ENCODE assay signal across 27 cellular contexts in the genomic region with DNA sequence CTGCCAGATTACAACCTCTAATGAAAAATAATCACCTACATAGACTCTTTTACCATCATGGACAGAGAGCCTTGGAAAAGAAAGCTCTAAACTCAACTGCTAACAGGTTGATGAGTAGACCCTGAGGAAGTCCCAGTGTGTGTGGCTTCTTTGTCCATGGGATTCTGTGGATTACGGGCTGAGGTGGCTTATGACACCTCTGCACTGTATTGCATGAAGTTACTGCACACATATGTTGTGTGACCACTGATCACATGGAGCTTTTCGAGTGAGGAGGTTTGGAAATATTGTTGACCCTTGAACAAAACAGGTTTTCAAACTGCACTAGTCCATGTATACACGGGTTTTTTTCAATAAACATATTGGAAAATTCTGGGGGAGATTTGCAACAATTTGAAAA.
"Had no signal": no experiment of that assay in that cellular context is flagged by ENCODE, and none has a peak within 500 bp of the region (broad histone marks: within the 10 kb centered on the region; RNA-seq: fewer than 3 reads in every experiment).

No MANE protein-coding gene starts in this region.

- H3K4me3 ChIP-seq: ascending aorta, breast epithelium, cardiac muscle cell, colonic mucosa had no signal

- H3K27ac Mint-ChIP-seq: activated CD4-positive, alpha-beta memory T cell treated with anti-CD3 and anti-CD28 coated beads, Interleukin-2, amount 10 ng/mL, durations not matched to agents 7 days and 5 days; activated CD4-positive, alpha-beta T cell treated with anti-CD3 and anti-CD28 coated beads, Interleukin-2, amount 10 ng/mL, durations not matched to agents 7 days and 5 days; activated naive CD4-positive, alpha-beta T cell treated with anti-CD3 and anti-CD28 coated beads, Interleukin-2, amount 10 ng/mL, durations not matched to agents 7 days and 5 days; activated naive CD4-positive, alpha-beta T cell treated with anti-CD3 and anti-CD28 coated beads, Interleukin-2, amount 50 U/mL, for 72 hours; activated naive CD8-positive, alpha-beta T cell treated with anti-CD3 and anti-CD28 coated beads, Interleukin-2, amount 10 ng/mL, durations not matched to agents 7 days and 5 days; activated T-cell treated with anti-CD3 and anti-CD28 coated beads, Interleukin-2, amount 50 U/mL, for 24 hours; activated T-cell treated with anti-CD3 and anti-CD28 coated beads, Interleukin-2, amount 50 U/mL, for 72 hours; brain; endodermal cell had no signal

- H3K9me3 ChIP-seq: ascending aorta, breast epithelium, colonic mucosa had no signal

- H3K36me3 ChIP-seq: ascending aorta, breast epithelium, colonic mucosa had no signal

- H3K4me3 Mint-ChIP-seq: activated CD4-positive, alpha-beta memory T cell treated with anti-CD3 and anti-CD28 coated beads, Interleukin-2, amount 10 ng/mL, durations not matched to agents 7 days and 5 days; activated CD4-positive, alpha-beta T cell treated with anti-CD3 and anti-CD28 coated beads, Interleukin-2, amount 10 ng/mL, durations not matched to agents 7 days and 5 days; activated naive CD4-positive, alpha-beta T cell treated with anti-CD3 and anti-CD28 coated beads, Interleukin-2, amount 10 ng/mL, durations not matched to agents 7 days and 5 days; activated naive CD8-positive, alpha-beta T cell treated with anti-CD3 and anti-CD28 coated beads, Interleukin-2, amount 10 ng/mL, durations not matched to agents 7 days and 5 days; activated T-cell treated with anti-CD3 and anti-CD28 coated beads, Interleukin-2, amount 50 U/mL, for 24 hours; activated T-cell treated with anti-CD3 and anti-CD28 coated beads, Interleukin-2, amount 50 U/mL, for 72 hours; brain; endodermal cell had no signal

- H3K4me1 ChIP-seq: colonic mucosa had no signal

- DNase-seq: activated CD4-positive, alpha-beta memory T cell treated with anti-CD3 and anti-CD28 coated beads, Interleukin-2, amount 10 ng/mL, durations not matched to agents 7 days and 5 days; activated CD4-positive, alpha-beta T cell treated with anti-CD3 and anti-CD28 coated beads for 1 hour; activated CD4-positive, alpha-beta T cell treated with anti-CD3 and anti-CD28 coated beads for 4 hours; activated CD4-positive, alpha-beta T cell treated with anti-CD3 and anti-CD28 coated beads, Interleukin-2, amount 10 ng/mL, durations not matched to agents 7 days and 5 days; activated CD4-positive, alpha-beta T cell treated with anti-CD3 and anti-CD28 coated beads, Interleukin-2, amount 50 U/mL, for 4 hours; activated CD8-positive, alpha-beta memory T cell treated with anti-CD3 and anti-CD28 coated beads, Interleukin-2, amount 50 U/mL, for 48 hours; activated gamma-delta T cell; activated naive CD4-positive, alpha-beta T cell; activated naive CD4-positive, alpha-beta T cell treated with anti-CD3 and anti-CD28 coated beads, Interleukin-2, amount 10 ng/mL, durations not matched to agents 7 days and 5 days; activated naive CD8-positive, alpha-beta T cell treated with anti-CD3 and anti-CD28 coated beads, Interleukin-2, amount 10 ng/mL, durations not matched to agents 7 days and 5 days; activated T-cell treated with anti-CD3 and anti-CD28 coated beads for 4 hours; activated T-cell treated with anti-CD3 and anti-CD28 coated beads, Interleukin-2, amount 50 U/mL, for 24 hours; activated T-cell treated with anti-CD3 and anti-CD28 coated beads, Interleukin-2, amount 50 U/mL, for 72 hours; central memory CD4-positive, alpha-beta T cell; cerebellar nuclear complex; colonic mucosa; effector CD8-positive, alpha-beta T cell; endodermal cell; foreskin fibroblast; head of caudate nucleus; T-helper 2 cell had no signal

- H3K27me3 Mint-ChIP-seq: activated CD4-positive, alpha-beta memory T cell treated with anti-CD3 and anti-CD28 coated beads, Interleukin-2, amount 10 ng/mL, durations not matched to agents 7 days and 5 days; activated CD4-positive, alpha-beta T cell treated with anti-CD3 and anti-CD28 coated beads, Interleukin-2, amount 10 ng/mL, durations not matched to agents 7 days and 5 days; activated naive CD4-positive, alpha-beta T cell treated with anti-CD3 and anti-CD28 coated beads, Interleukin-2, amount 10 ng/mL, durations not matched to agents 7 days and 5 days; activated naive CD8-positive, alpha-beta T cell treated with anti-CD3 and anti-CD28 coated beads, Interleukin-2, amount 10 ng/mL, durations not matched to agents 7 days and 5 days; activated T-cell treated with anti-CD3 and anti-CD28 coated beads, Interleukin-2, amount 50 U/mL, for 24 hours; brain had no signal

- H3K27ac ChIP-seq: ascending aorta, breast epithelium, cardiac muscle cell, colonic mucosa had no signal

- H3K4me1 Mint-ChIP-seq: activated CD4-positive, alpha-beta memory T cell treated with anti-CD3 and anti-CD28 coated beads, Interleukin-2, amount 10 ng/mL, durations not matched to agents 7 days and 5 days; activated CD4-positive, alpha-beta T cell treated with anti-CD3 and anti-CD28 coated beads, Interleukin-2, amount 10 ng/mL, durations not matched to agents 7 days and 5 days; activated naive CD4-positive, alpha-beta T cell treated with anti-CD3 and anti-CD28 coated beads, Interleukin-2, amount 10 ng/mL, durations not matched to agents 7 days and 5 days; activated naive CD8-positive, alpha-beta T cell treated with anti-CD3 and anti-CD28 coated beads, Interleukin-2, amount 10 ng/mL, durations not matched to agents 7 days and 5 days had no signal

- H3K36me3 Mint-ChIP-seq: activated naive CD4-positive, alpha-beta T cell treated with anti-CD3 and anti-CD28 coated beads, Interleukin-2, amount 10 ng/mL, durations not matched to agents 7 days and 5 days; activated naive CD4-positive, alpha-beta T cell treated with anti-CD3 and anti-CD28 coated beads, Interleukin-2, amount 50 U/mL, for 72 hours; activated naive CD8-positive, alpha-beta T cell treated with anti-CD3 and anti-CD28 coated beads, Interleukin-2, amount 10 ng/mL, durations not matched to agents 7 days and 5 days had no signal

- H3K27me3 ChIP-seq: ascending aorta, breast epithelium, cardiac muscle cell, colonic mucosa had no signal

- ATAC-seq: activated naive CD4-positive, alpha-beta T cell treated with anti-CD3 and anti-CD28 coated beads, Interleukin-2, amount 50 U/mL, for 72 hours; activated T-cell treated with anti-CD3 and anti-CD28 coated beads, Interleukin-2, amount 50 U/mL, for 72 hours; esophagus mucosa had no signal

- H3K9me3 Mint-ChIP-seq: activated CD4-positive, alpha-beta memory T cell treated with anti-CD3 and anti-CD28 coated beads, Interleukin-2, amount 10 ng/mL, durations not matched to agents 7 days and 5 days; activated CD4-positive, alpha-beta T cell treated with anti-CD3 and anti-CD28 coated beads, Interleukin-2, amount 10 ng/mL, durations not matched to agents 7 days and 5 days; activated naive CD4-positive, alpha-beta T cell treated with anti-CD3 and anti-CD28 coated beads, Interleukin-2, amount 10 ng/mL, durations not matched to agents 7 days and 5 days; activated naive CD4-positive, alpha-beta T cell treated with anti-CD3 and anti-CD28 coated beads, Interleukin-2, amount 50 U/mL, for 72 hours; activated naive CD8-positive, alpha-beta T cell treated with anti-CD3 and anti-CD28 coated beads, Interleukin-2, amount 10 ng/mL, durations not matched to agents 7 days and 5 days; activated T-cell treated with anti-CD3 and anti-CD28 coated beads, Interleukin-2, amount 50 U/mL, for 24 hours; brain; endodermal cell had no signal
